ENCODE assay signal across 10 cellular contexts in genomic region chr11:22192289-22192641, GRCh38. TPM values are rescaled to one million over a fixed set of nuclear protein-coding genes. Genes with fewer than 3 reads are reported as not detected.
DNase-seq lines count a peak whose midpoint lies in the region; ATAC-seq and TF ChIP-seq lines count a peak whose summit lies in the region.
"Had no signal": no experiment of that assay in that cellular context is flagged by ENCODE, and none has a peak within 500 bp of the region (broad histone marks: within the 10 kb centered on the region; RNA-seq: fewer than 3 reads in every experiment).

No MANE protein-coding gene starts in this region.

- H3K9me3 ChIP-seq in gastroesophageal sphincter: no peaks in the 10 kb centered on the region
- no peaks in the 10 kb centered on the region for H3K9me3 ChIP-seq in ovary

- H3K36me3 ChIP-seq in gastroesophageal sphincter (no peaks in the 10 kb centered on the region), ovary (no peaks in the 10 kb centered on the region)

- H3K27me3 ChIP-seq in gastroesophageal sphincter (no peaks in the 10 kb centered on the region), ovary (no peaks in the 10 kb centered on the region)

- TF ChIP-seq CTCF in gastroesophageal sphincter (IDR thresholded peaks at IDR 0.05) (peak in 2 of 4 experiments; percentile 21 to 48), ovary (IDR thresholded peaks at IDR 0.05) (no peak)

- H3K4me1 ChIP-seq in gastroesophageal sphincter (peaks cover 0 to 33% (median 0%) of the 10 kb centered on the region in 3 donors), ovary (ENCODE audit: insufficient read depth) (peaks cover 5% of the 10 kb centered on the region)

- H3K4me3 ChIP-seq in gastroesophageal sphincter (peak overlapping the region; percentile 68 to 80), ovary (peak overlapping the region; percentile 57)

- H3K27ac ChIP-seq in gastroesophageal sphincter (peak overlapping the region; percentile 51 to 87 (median 83)), ovary (no peak overlapping the region)
- H3K27ac ChIP-seq: VCaP had no signal

- intact Hi-C loops in ovary (cut with DNase I): no loop called here

- TF ChIP-seq POLR2A in gastroesophageal sphincter (IDR thresholded peaks at IDR 0.05): no peak
- TF ChIP-seq POLR2A in ovary (IDR thresholded peaks at IDR 0.05): no peak

- DNase-seq in NCI-H524 (lab: John Stamatoyannopoulos, UW) (peak; percentile 4 to 43), NCI-H524 treated with DMSO at 0.1 percent for 48 hours (lab: John Stamatoyannopoulos, UW) (no peak), NCI-H345 treated with DMSO at 0.1 percent for 48 hours (lab: John Stamatoyannopoulos, UW; ENCODE audit: unreplicated experiment) (peak; percentile 39), ovary (peak in 1 of 5 donors; percentile 13)
- no peak for DNase-seq in activated CD4-positive, alpha-beta T cell treated with anti-CD3 and anti-CD28 coated beads for 4 hours
- DNase-seq: CD4-positive, CD25-positive, alpha-beta regulatory T cell had no signal

- WGBS in gastroesophageal sphincter (ENCODE audit: low coverage in 1 of 2), 2 donors: 0% methylated on average over 7 of the region's 7 CpGs; no CpG with 5 or more reads in 1 of the 2 donors
- WGBS in ovary, 3 donors: 1 to 3% (median 1%) methylated on average over 7 of the region's 7 CpGs

- ATAC-seq in gastroesophageal sphincter (peak; percentile 16), HG03025 (IDR thresholded peaks at IDR 0.05; ENCODE audit: low FRiP score, unreplicated experiment) (no peak), GM19351 (IDR thresholded peaks at IDR 0.05; ENCODE audit: unreplicated experiment) (no peak)

- TF ChIP-seq EP300 in gastroesophageal sphincter (IDR thresholded peaks at IDR 0.05) (no peak), ovary (IDR thresholded peaks at IDR 0.05) (no peak)

RNA-seq across cellular contexts. Expression of gene ANO5, which starts 0.6 kb away (rescaled TPM):
- total RNA-seq in gastroesophageal sphincter (10 to 100 TPM; 21.5 to 33.2 (median 27.5) TPM), ovary (1 to 10 TPM; 1.1 to 3.7 (median 1.6) TPM)
- polyA plus RNA-seq in ovary: 1 to 10 TPM in 1 of 2 donors, under 1 TPM in 1; 0.48 to 2.4 TPM
- total RNA-seq: CD4-positive, CD25-positive, alpha-beta regulatory T cell had no signal
- polyA plus RNA-seq: CD4-positive, CD25-positive, alpha-beta regulatory T cell had no signal

Comparison
In these comparisons a context has a peak if more than half of its experiments do, and no peak if none do; other contexts are left out.
1. DNase-seq: peak in NCI-H524 (2 of 2) and NCI-H345 treated with DMSO at 0.1 percent for 48 hours (single experiment); none in NCI-H524 treated with DMSO at 0.1 percent for 48 hours (single experiment) and activated CD4-positive, alpha-beta T cell treated with anti-CD3 and anti-CD28 coated beads for 4 hours (0 of 2).
2. H3K27ac ChIP-seq: peak in gastroesophageal sphincter (4 of 4); none in ovary (0 of 2).
3. RNA of gene ANO5, which starts 0.6 kb away (total RNA-seq): 21.5 to 33.2 TPM in gastroesophageal sphincter; 1.1 to 3.7 TPM in ovary; every median in the first group is over 4 times any median in the second.